In genomic region chr1:59100975-59101374, GRCh38 we compare ENCODE assay signal across 1 cellular context.
TF ChIP-seq lines count a peak whose summit lies in the region.

No MANE protein-coding gene starts in this region.

TF ChIP-seq in SK-N-SH, 30 proteins besides CTCF, POLR2A, EP300 and RAD21:
- TF ChIP-seq TEAD4 (IDR thresholded peaks at IDR 0.05; ENCODE audit: borderline replicate concordance, insufficient read depth) (0 out of 2 replicates have a peak, but pooled peaks have one; percentile 61), MEF2A (IDR thresholded peaks at IDR 0.05; ENCODE audit: borderline replicate concordance, low read depth) (no peak), FOSL2 (IDR thresholded peaks at IDR 0.05; ENCODE audit: borderline replicate concordance, low read depth) (peak; percentile 53; the same call in 1 of the 2 replicates), EZH2phosphoT487 (IDR thresholded peaks at IDR 0.05; ENCODE audit: borderline replicate concordance, low read depth) (no peak), TCF12 (IDR thresholded peaks at IDR 0.05) (peak; percentile 73; the same call in 1 of the 2 replicates), JUND (IDR thresholded peaks at IDR 0.05) (peak; percentile 57), NFIC (IDR thresholded peaks at IDR 0.05; ENCODE audit: borderline replicate concordance) (peak; percentile 56; the same call in 1 of the 2 replicates)
- TF ChIP-seq, protein P1, sequence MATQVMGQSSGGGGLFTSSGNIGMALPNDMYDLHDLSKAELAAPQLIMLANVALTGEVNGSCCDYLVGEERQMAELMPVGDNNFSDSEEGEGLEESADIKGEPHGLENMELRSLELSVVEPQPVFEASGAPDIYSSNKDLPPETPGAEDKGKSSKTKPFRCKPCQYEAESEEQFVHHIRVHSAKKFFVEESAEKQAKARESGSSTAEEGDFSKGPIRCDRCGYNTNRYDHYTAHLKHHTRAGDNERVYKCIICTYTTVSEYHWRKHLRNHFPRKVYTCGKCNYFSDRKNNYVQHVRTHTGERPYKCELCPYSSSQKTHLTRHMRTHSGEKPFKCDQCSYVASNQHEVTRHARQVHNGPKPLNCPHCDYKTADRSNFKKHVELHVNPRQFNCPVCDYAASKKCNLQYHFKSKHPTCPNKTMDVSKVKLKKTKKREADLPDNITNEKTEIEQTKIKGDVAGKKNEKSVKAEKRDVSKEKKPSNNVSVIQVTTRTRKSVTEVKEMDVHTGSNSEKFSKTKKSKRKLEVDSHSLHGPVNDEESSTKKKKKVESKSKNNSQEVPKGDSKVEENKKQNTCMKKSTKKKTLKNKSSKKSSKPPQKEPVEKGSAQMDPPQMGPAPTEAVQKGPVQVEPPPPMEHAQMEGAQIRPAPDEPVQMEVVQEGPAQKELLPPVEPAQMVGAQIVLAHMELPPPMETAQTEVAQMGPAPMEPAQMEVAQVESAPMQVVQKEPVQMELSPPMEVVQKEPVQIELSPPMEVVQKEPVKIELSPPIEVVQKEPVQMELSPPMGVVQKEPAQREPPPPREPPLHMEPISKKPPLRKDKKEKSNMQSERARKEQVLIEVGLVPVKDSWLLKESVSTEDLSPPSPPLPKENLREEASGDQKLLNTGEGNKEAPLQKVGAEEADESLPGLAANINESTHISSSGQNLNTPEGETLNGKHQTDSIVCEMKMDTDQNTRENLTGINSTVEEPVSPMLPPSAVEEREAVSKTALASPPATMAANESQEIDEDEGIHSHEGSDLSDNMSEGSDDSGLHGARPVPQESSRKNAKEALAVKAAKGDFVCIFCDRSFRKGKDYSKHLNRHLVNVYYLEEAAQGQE (IDR thresholded peaks at IDR 0.05; ENCODE audit: low read depth, low read length), result no peak
- TF ChIP-seq, protein P2, sequence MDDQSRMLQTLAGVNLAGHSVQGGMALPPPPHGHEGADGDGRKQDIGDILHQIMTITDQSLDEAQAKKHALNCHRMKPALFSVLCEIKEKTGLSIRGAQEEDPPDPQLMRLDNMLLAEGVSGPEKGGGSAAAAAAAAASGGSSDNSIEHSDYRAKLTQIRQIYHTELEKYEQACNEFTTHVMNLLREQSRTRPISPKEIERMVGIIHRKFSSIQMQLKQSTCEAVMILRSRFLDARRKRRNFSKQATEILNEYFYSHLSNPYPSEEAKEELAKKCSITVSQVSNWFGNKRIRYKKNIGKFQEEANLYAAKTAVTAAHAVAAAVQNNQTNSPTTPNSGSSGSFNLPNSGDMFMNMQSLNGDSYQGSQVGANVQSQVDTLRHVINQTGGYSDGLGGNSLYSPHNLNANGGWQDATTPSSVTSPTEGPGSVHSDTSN (IDR thresholded peaks at IDR 0.05), result peak; percentile 53
- TF ChIP-seq, protein P3, sequence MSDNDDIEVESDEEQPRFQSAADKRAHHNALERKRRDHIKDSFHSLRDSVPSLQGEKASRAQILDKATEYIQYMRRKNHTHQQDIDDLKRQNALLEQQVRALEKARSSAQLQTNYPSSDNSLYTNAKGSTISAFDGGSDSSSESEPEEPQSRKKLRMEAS (IDR thresholded peaks at IDR 0.05; ENCODE audit: low read depth), result peak; percentile 52
